ENCODE assay signal across 1 cellular context in genomic region chr10:91909178-91909677, GRCh38.
TF ChIP-seq lines count a peak whose summit lies in the region.

TSS of gene FGFBP3 (minus strand) at chr10:91909486. CDS start at chr10:91908969, 517 bp downstream.

TF ChIP-seq in IMR-90, 13 proteins besides CTCF, POLR2A, EP300 and RAD21:
- no peak for TF ChIP-seq USF2 (IDR thresholded peaks at IDR 0.05; ENCODE audit: low read depth, low read length)
- no peak for TF ChIP-seq RCOR1 (IDR thresholded peaks at IDR 0.05; ENCODE audit: insufficient replicate concordance, low read length)
- TF ChIP-seq MAFK (IDR thresholded peaks at IDR 0.05; ENCODE audit: low read depth, low read length) = no peak
